Comparison of ENCODE assay signal across 16 cellular contexts in genomic region chr5:123429221-123429954, GRCh38. TPM values are rescaled to one million over a fixed set of nuclear protein-coding genes. Genes with fewer than 3 reads are reported as not detected.
A peak's percentile ranks its signal among the peaks of the same experiment; 100 is the strongest.
DNase-seq lines count a peak whose midpoint lies in the region; ATAC-seq and TF ChIP-seq lines count a peak whose summit lies in the region.
"Had no signal": no experiment of that assay in that cellular context is flagged by ENCODE, and none has a peak within 500 bp of the region (broad histone marks: within the 10 kb centered on the region; RNA-seq: fewer than 3 reads in every experiment).

No MANE protein-coding gene starts in this region.

- no peak for DNase-seq in activated CD8-positive, alpha-beta T cell treated with anti-CD3 and anti-CD28 coated beads for 36 hours
- no peak for DNase-seq in activated CD8-positive, alpha-beta T cell treated with anti-CD3 and anti-CD28 coated beads, Interleukin-2, amount 10 ng/mL, durations not matched to agents 7 days and 5 days
- DNase-seq in progenitor cell of endocrine pancreas (ENCODE audit: low spot score, unreplicated experiment) (no peak), inferior parietal cortex (ENCODE audit: extremely low spot score) (no peak), NCI-H1694 treated with DMSO at 0.1 percent for 48 hours (lab: John Stamatoyannopoulos, UW) (no peak), hepatic stellate cell (ENCODE audit: low spot score) (no peak)
- DNase-seq: activated CD4-positive, alpha-beta T cell treated with anti-CD3 and anti-CD28 coated beads, Interleukin-2, amount 10 ng/mL, durations not matched to agents 7 days and 5 days; central memory CD4-positive, alpha-beta T cell; heart left ventricle; NCI-H1417 treated with DMSO at 0.1 percent for 48 hours; NCI-H510A treated with DMSO at 0.1 percent for 48 hours; T-helper 17 cell had no signal

- no peak for TF ChIP-seq CTCF in activated CD8-positive, alpha-beta T cell treated with anti-CD3 and anti-CD28 coated beads for 36 hours (IDR thresholded peaks at IDR 0.05)
- TF ChIP-seq CTCF in OCI-LY1 (IDR thresholded peaks at IDR 0.05; ENCODE audit: low read length) (no peak), progenitor cell of endocrine pancreas (IDR thresholded peaks at IDR 0.05; ENCODE audit: unreplicated experiment) (no peak)

- peak overlapping the region; percentile 83; the same call in 1 of the 2 replicates for H2AFZ ChIP-seq in OCI-LY1 (ENCODE audit: low read length)

- H3K9me3 ChIP-seq in OCI-LY1 (ENCODE audit: low read length), result no peaks in the 10 kb centered on the region
- H3K9me3 ChIP-seq: heart left ventricle had no signal

- CTCF ChIA-PET in activated CD8-positive, alpha-beta T cell treated with anti-CD3 and anti-CD28 coated beads for 36 hours (lab: Charles Lee), result interaction anchor here (1.3 to 1.4 kb wide), 2 partner anchors 9 to 181 kb away, joined by 3 read pairs; no protein-coding TSS in a partner anchor
- CTCF ChIA-PET in activated CD8-positive, alpha-beta T cell treated with anti-CD3 and anti-CD28 coated beads, Interleukin-2, amount 10 ng/mL, durations not matched to agents 7 days and 5 days (lab: Charles Lee), result no interaction called here

- H3K79me2 ChIP-seq in OCI-LY1 (ENCODE audit: insufficient read depth, low read length), result no peaks in the 10 kb centered on the region

- H3K4me1 ChIP-seq in OCI-LY1 (ENCODE audit: insufficient read depth, low read length, severe bottlenecking), result peaks cover under 1% of the 10 kb centered on the region

- no peak overlapping the region for H3K9ac ChIP-seq in OCI-LY1 (ENCODE audit: low read length)

- no peak overlapping the region for H3K27ac ChIP-seq in OCI-LY1 (ENCODE audit: low read depth, low read length, poor library complexity, severe bottlenecking)

- no peaks in the 10 kb centered on the region for H3K27me3 ChIP-seq in OCI-LY1 (ENCODE audit: insufficient read depth, low read length)
- H3K27me3 ChIP-seq: heart left ventricle had no signal

- no peaks in the 10 kb centered on the region for H3K36me3 Mint-ChIP-seq in activated CD8-positive, alpha-beta T cell treated with anti-CD3 and anti-CD28 coated beads for 36 hours (ENCODE audit: low read depth)
- no peaks in the 10 kb centered on the region for H3K36me3 Mint-ChIP-seq in activated CD8-positive, alpha-beta T cell treated with anti-CD3 and anti-CD28 coated beads, Interleukin-2, amount 10 ng/mL, durations not matched to agents 7 days and 5 days (ENCODE audit: low read depth)
- H3K36me3 Mint-ChIP-seq in progenitor cell of endocrine pancreas (ENCODE audit: insufficient read depth), result no peaks in the 10 kb centered on the region

- H3F3A ChIP-seq in OCI-LY1 (ENCODE audit: insufficient read depth, low read length), result no peaks in the 10 kb centered on the region

- ATAC-seq in activated CD8-positive, alpha-beta T cell treated with anti-CD3 and anti-CD28 coated beads for 36 hours, result peak; percentile 11
- no peak for ATAC-seq in activated CD8-positive, alpha-beta T cell treated with anti-CD3 and anti-CD28 coated beads, Interleukin-2, amount 10 ng/mL, durations not matched to agents 7 days and 5 days
- ATAC-seq in esophagus mucosa, result peak; percentile 68
- ATAC-seq: Panc1, T-helper 17 cell had no signal

- no peaks in the 10 kb centered on the region for H4K20me1 ChIP-seq in OCI-LY1 (ENCODE audit: insufficient read depth, low read length)

- POLR2A ChIA-PET in activated CD8-positive, alpha-beta T cell treated with anti-CD3 and anti-CD28 coated beads for 36 hours (lab: Charles Lee), result no interaction called here
- POLR2A ChIA-PET in activated CD8-positive, alpha-beta T cell treated with anti-CD3 and anti-CD28 coated beads, Interleukin-2, amount 10 ng/mL, durations not matched to agents 7 days and 5 days (lab: Charles Lee), result no interaction called here

- H3K4me2 ChIP-seq in OCI-LY1 (ENCODE audit: low read length), result no peak overlapping the region

- H3K9me3 Mint-ChIP-seq in activated CD8-positive, alpha-beta T cell treated with anti-CD3 and anti-CD28 coated beads for 36 hours, result no peaks in the 10 kb centered on the region
- H3K9me3 Mint-ChIP-seq in activated CD8-positive, alpha-beta T cell treated with anti-CD3 and anti-CD28 coated beads, Interleukin-2, amount 10 ng/mL, durations not matched to agents 7 days and 5 days (ENCODE audit: insufficient read depth), result no peaks in the 10 kb centered on the region
- H3K9me3 Mint-ChIP-seq in progenitor cell of endocrine pancreas (ENCODE audit: low read depth), result peaks cover 4% of the 10 kb centered on the region
- H3K9me3 Mint-ChIP-seq: activated CD4-positive, alpha-beta T cell treated with anti-CD3 and anti-CD28 coated beads, Interleukin-2, amount 10 ng/mL, durations not matched to agents 7 days and 5 days had no signal

- H3K4me1 Mint-ChIP-seq in activated CD8-positive, alpha-beta T cell treated with anti-CD3 and anti-CD28 coated beads for 36 hours (ENCODE audit: low read depth), result peaks cover 15% of the 10 kb centered on the region
- H3K4me1 Mint-ChIP-seq in activated CD8-positive, alpha-beta T cell treated with anti-CD3 and anti-CD28 coated beads, Interleukin-2, amount 10 ng/mL, durations not matched to agents 7 days and 5 days (ENCODE audit: low read depth), result peaks cover 2% of the 10 kb centered on the region
- peaks cover 12% of the 10 kb centered on the region for H3K4me1 Mint-ChIP-seq in progenitor cell of endocrine pancreas (ENCODE audit: low read depth)

- H3K27me3 Mint-ChIP-seq in activated CD8-positive, alpha-beta T cell treated with anti-CD3 and anti-CD28 coated beads for 36 hours, result peaks cover 2% of the 10 kb centered on the region
- H3K27me3 Mint-ChIP-seq in activated CD8-positive, alpha-beta T cell treated with anti-CD3 and anti-CD28 coated beads, Interleukin-2, amount 10 ng/mL, durations not matched to agents 7 days and 5 days (ENCODE audit: low read depth), result peaks cover 4% of the 10 kb centered on the region
- no peaks in the 10 kb centered on the region for H3K27me3 Mint-ChIP-seq in progenitor cell of endocrine pancreas
- H3K27me3 Mint-ChIP-seq: activated CD4-positive, alpha-beta T cell treated with anti-CD3 and anti-CD28 coated beads, Interleukin-2, amount 10 ng/mL, durations not matched to agents 7 days and 5 days had no signal

- peak overlapping the region; percentile 25 for H3K27ac Mint-ChIP-seq in activated CD8-positive, alpha-beta T cell treated with anti-CD3 and anti-CD28 coated beads for 36 hours
- no peak overlapping the region for H3K27ac Mint-ChIP-seq in activated CD8-positive, alpha-beta T cell treated with anti-CD3 and anti-CD28 coated beads, Interleukin-2, amount 10 ng/mL, durations not matched to agents 7 days and 5 days
- peak overlapping the region; percentile 63 for H3K27ac Mint-ChIP-seq in progenitor cell of endocrine pancreas
- H3K27ac Mint-ChIP-seq: activated CD4-positive, alpha-beta T cell treated with anti-CD3 and anti-CD28 coated beads, Interleukin-2, amount 10 ng/mL, durations not matched to agents 7 days and 5 days; T-helper 17 cell had no signal

- H3K36me3 ChIP-seq in OCI-LY1 (ENCODE audit: insufficient read depth, low read length), result no peaks in the 10 kb centered on the region
- H3K36me3 ChIP-seq: heart left ventricle had no signal

- intact Hi-C loops in activated CD8-positive, alpha-beta T cell treated with anti-CD3 and anti-CD28 coated beads for 36 hours (cut with micrococcal nuclease), result no loop called here

- no peaks in the 10 kb centered on the region for H3K9me2 ChIP-seq in OCI-LY1 (ENCODE audit: low read depth, low read length)

- H3K4me3 Mint-ChIP-seq in activated CD8-positive, alpha-beta T cell treated with anti-CD3 and anti-CD28 coated beads for 36 hours, result no peak overlapping the region
- no peak overlapping the region for H3K4me3 Mint-ChIP-seq in activated CD8-positive, alpha-beta T cell treated with anti-CD3 and anti-CD28 coated beads, Interleukin-2, amount 10 ng/mL, durations not matched to agents 7 days and 5 days
- H3K4me3 Mint-ChIP-seq in progenitor cell of endocrine pancreas (ENCODE audit: low read depth), result no peak overlapping the region
- H3K4me3 Mint-ChIP-seq: activated CD4-positive, alpha-beta T cell treated with anti-CD3 and anti-CD28 coated beads, Interleukin-2, amount 10 ng/mL, durations not matched to agents 7 days and 5 days; neural crest cell; T-helper 17 cell had no signal

- no peak overlapping the region for H3K4me3 ChIP-seq in OCI-LY1 (ENCODE audit: low read depth, low read length, poor library complexity, severe bottlenecking)
- H3K4me3 ChIP-seq: heart left ventricle had no signal

RNA-seq across cellular contexts. Expression of gene CEP120, which starts 6.2 kb away (rescaled TPM):
- 10 to 100 TPM; 22.6 to 28.3 TPM for total RNA-seq in activated CD8-positive, alpha-beta T cell treated with anti-CD3 and anti-CD28 coated beads for 36 hours
- 10 to 100 TPM; 22.3 to 27.6 TPM for total RNA-seq in activated CD8-positive, alpha-beta T cell treated with anti-CD3 and anti-CD28 coated beads, Interleukin-2, amount 10 ng/mL, durations not matched to agents 7 days and 5 days
- total RNA-seq in esophagus mucosa, result 9.5 TPM
- total RNA-seq in progenitor cell of endocrine pancreas, result 21.8 and 23.4 TPM in 2 replicates
